ENCODE assay signal across 8 cellular contexts in the genomic region with DNA sequence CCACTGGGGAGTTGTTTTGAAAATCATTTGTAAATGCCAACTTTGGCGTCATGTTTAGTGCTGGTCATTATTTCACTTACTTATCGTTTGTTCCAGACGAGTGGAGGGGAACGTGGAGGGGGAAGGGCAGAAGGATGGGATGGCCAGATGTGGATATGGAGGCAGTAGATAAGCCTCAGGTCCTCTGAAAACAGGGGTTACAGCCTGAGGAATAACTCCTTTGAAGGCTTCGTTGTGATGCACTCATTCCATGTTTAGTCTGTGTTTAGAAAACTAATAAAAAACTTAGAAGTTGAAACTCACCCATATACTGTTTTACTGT. TPM values are rescaled to one million over a fixed set of nuclear protein-coding genes. Genes with fewer than 3 reads are reported as not detected.
A peak's percentile ranks its signal among the peaks of the same experiment; 100 is the strongest.
DNase-seq lines count a peak whose midpoint lies in the region; ATAC-seq and TF ChIP-seq lines count a peak whose summit lies in the region.

No MANE protein-coding gene starts in this region.

- under 1% methylated on average over 5 of the region's 5 CpGs for WGBS in esophagus muscularis mucosa

- no peak for ATAC-seq in HG02759 (IDR thresholded peaks at IDR 0.05; ENCODE audit: unreplicated experiment)

- H3K9me3 ChIP-seq in esophagus muscularis mucosa = no peaks in the 10 kb centered on the region

- H3K36me3 Mint-ChIP-seq in osteocyte (ENCODE audit: unreplicated experiment) = peaks cover 13% of the 10 kb centered on the region

- peak overlapping the region; percentile 70 to 83 (median 74) for H3K4me3 ChIP-seq in esophagus muscularis mucosa

- H3K27me3 ChIP-seq in esophagus muscularis mucosa = no peaks in the 10 kb centered on the region

- no peaks in the 10 kb centered on the region for H3K27me3 Mint-ChIP-seq in osteocyte (ENCODE audit: unreplicated experiment)

- no peak for TF ChIP-seq CTCF in esophagus muscularis mucosa (IDR thresholded peaks at IDR 0.05)
- TF ChIP-seq CTCF in osteocyte (IDR thresholded peaks at IDR 0.05) = no peak

- H3K27ac ChIP-seq in esophagus muscularis mucosa (replicated peaks in 1 of 4) = peak overlapping the region; percentile 84 to 89 (median 87)

- peak overlapping the region; percentile 95 for H3K27ac Mint-ChIP-seq in osteocyte (ENCODE audit: unreplicated experiment)

- TF ChIP-seq POLR2A in esophagus muscularis mucosa (IDR thresholded peaks at IDR 0.05; ENCODE audit: low read depth) = no peak

- intact Hi-C loops in esophagus muscularis mucosa (cut with DNase I) = loop anchor here (5.0 to 10.0 kb wide), 3 partner anchors 66 to 198 kb away; a partner anchor contains a TSS

- H3K36me3 ChIP-seq in esophagus muscularis mucosa = peaks cover 0 to 13% (median 7%) of the 10 kb centered on the region in 4 donors

- no peaks in the 10 kb centered on the region for H3K9me3 Mint-ChIP-seq in osteocyte (ENCODE audit: unreplicated experiment)

- TF ChIP-seq EP300 in esophagus muscularis mucosa (IDR thresholded peaks at IDR 0.05) = no peak

- peaks cover 16% of the 10 kb centered on the region for H3K4me1 Mint-ChIP-seq in osteocyte (ENCODE audit: unreplicated experiment)

- DNase-seq in NCI-H1417 (lab: John Stamatoyannopoulos, UW) (peak in 2 of 3 experiments; percentile 27 to 49), NCI-H1417 treated with DMSO at 0.1 percent for 48 hours (lab: John Stamatoyannopoulos, UW) (no peak), SK-N-DZ (ENCODE audit: low spot score) (peak; percentile 47), esophagus muscularis mucosa (ENCODE audit: extremely low spot score) (no peak), osteocyte (ENCODE audit: extremely low spot score, unreplicated experiment) (no peak), activated gamma-delta T cell (lab: John Stamatoyannopoulos, UW) (no peak)
- no peak for DNase-seq in activated CD4-positive, alpha-beta T cell treated with anti-CD3 and anti-CD28 coated beads for 48 hours

- H3K4me1 ChIP-seq in esophagus muscularis mucosa = peaks cover 0 to 30% (median 21%) of the 10 kb centered on the region in 4 donors

- peak overlapping the region; percentile 99 for H3K4me3 Mint-ChIP-seq in osteocyte (ENCODE audit: unreplicated experiment)

RNA-seq across cellular contexts. Expression of a gene that starts 1.1 kb away (rescaled TPM):
- polyA plus RNA-seq in SK-N-DZ (2014; cell fraction: cytosol; rRNA removed) = 8.5 and 11.0 TPM in 2 replicates
- polyA plus RNA-seq in SK-N-DZ (2014; cell fraction: nucleus; rRNA removed) = 7.9 and 9.9 TPM in 2 replicates
- total RNA-seq in esophagus muscularis mucosa (10 to 100 TPM; 15.0 to 19.4 (median 16.6) TPM), osteocyte (25.6 and 26.0 TPM in 2 replicates)

Comparison
In these comparisons a context has a peak if more than half of its experiments do, and no peak if none do; other contexts are left out.
1. DNase-seq: peak in NCI-H1417 (2 of 3) and SK-N-DZ (single experiment); none in NCI-H1417 treated with DMSO at 0.1 percent for 48 hours (single experiment), esophagus muscularis mucosa (single experiment), osteocyte (single experiment), activated gamma-delta T cell (single experiment) and activated CD4-positive, alpha-beta T cell treated with anti-CD3 and anti-CD28 coated beads for 48 hours (single experiment).